In genomic region chr15:77508541-77509505, GRCh38 we compare ENCODE assay signal across 11 cellular contexts.
DNase-seq lines count a peak whose midpoint lies in the region; ATAC-seq, FAIRE-seq and TF ChIP-seq lines count a peak whose summit lies in the region.
"Had no signal": no experiment of that assay in that cellular context is flagged by ENCODE, and none has a peak within 500 bp of the region (broad histone marks: within the 10 kb centered on the region; RNA-seq: fewer than 3 reads in every experiment).

No MANE protein-coding gene starts in this region.

- intact Hi-C loops in pancreas (cut with DNase I): no loop called here

- peak in 2 of 4 donors; percentile 8 to 26 for ATAC-seq in pancreas
- no peak for ATAC-seq in HG03025 (IDR thresholded peaks at IDR 0.05; ENCODE audit: low FRiP score, unreplicated experiment)

- peaks cover 10 to 22% (median 21%) of the 10 kb centered on the region in 3 donors for H3K4me1 ChIP-seq in pancreas
- H3K4me1 ChIP-seq in endodermal cell (ENCODE audit: control insufficient read depth, insufficient read depth, low read length): no peaks in the 10 kb centered on the region
- H3K4me1 ChIP-seq in small intestine (ENCODE audit: control insufficient read depth in 2 of 2, insufficient read depth in 1 of 2, low read depth in 1 of 2, low read length in 1 of 2): peaks cover 6 to 9% of the 10 kb centered on the region in 2 donors

- H3K4me3 Mint-ChIP-seq in endodermal cell: no peak overlapping the region
- H3K4me3 Mint-ChIP-seq: CD8-positive, alpha-beta memory T cell; natural killer cell treated with Interleukin-12 subunit alpha and Interleukin-12 subunit beta and Interleukin-15 and Interleukin-18, amount 100 ng/mL, for 72 hours had no signal

- H3K27me3 ChIP-seq in pancreas (no peaks in the 10 kb centered on the region), endodermal cell (ENCODE audit: control insufficient read depth, insufficient read depth, low read length, poor library complexity, severe bottlenecking) (no peaks in the 10 kb centered on the region), small intestine (ENCODE audit: control insufficient read depth in 2 of 2, insufficient read depth in 2 of 2, low read length in 2 of 2) (no peaks in the 10 kb centered on the region)

- 58 to 59% methylated on average over 8 of the region's 8 CpGs for WGBS in pancreas, 2 donors
- WGBS in endodermal cell (ENCODE audit: insufficient coverage in 1 of 2, insufficient read length in 1 of 2), 2 experiments: 94 to 98% methylated on average over 7 to 8 of the region's 8 CpGs
- 67 to 78% (median 77%) methylated on average over 8 of the region's 8 CpGs for WGBS in small intestine, 3 donors

- H3K4me1 Mint-ChIP-seq in endodermal cell: peaks cover 10% of the 10 kb centered on the region

- H3K27ac Mint-ChIP-seq in endodermal cell: no peak overlapping the region

- H3K4me3 ChIP-seq in fibroblast of the aortic adventitia (ENCODE audit: low read depth, low read length) (no peak overlapping the region), pancreas (no peak overlapping the region), endodermal cell (ENCODE audit: low read length) (no peak overlapping the region), small intestine (ENCODE audit: low read depth in 1 of 2, low read length in 2 of 2) (no peak overlapping the region)

- H3K36me3 ChIP-seq in pancreas (no peaks in the 10 kb centered on the region), endodermal cell (ENCODE audit: control insufficient read depth, insufficient read depth, low read length) (no peaks in the 10 kb centered on the region), small intestine (ENCODE audit: control insufficient read depth in 2 of 2, insufficient read depth in 2 of 2, low read length in 2 of 2) (no peaks in the 10 kb centered on the region)

- no peak overlapping the region for H3K9ac ChIP-seq in endodermal cell (ENCODE audit: extremely low read depth, low read length, poor library complexity, severe bottlenecking)

- POLR2A ChIA-PET in RWPE1 (lab: Yijun Ruan, JAX; ENCODE audit: low non-redundant PET): interaction anchor here (0.7 kb wide), 1 partner anchor 114 kb away, joined by 7 read pairs; no protein-coding TSS in a partner anchor

- no peak for TF ChIP-seq CTCF in RWPE1 (conservative IDR thresholded peaks at IDR 0.05; ENCODE audit: low read depth)
- no peak for TF ChIP-seq CTCF in fibroblast of the aortic adventitia (IDR thresholded peaks at IDR 0.05; ENCODE audit: insufficient read depth, low read length)
- TF ChIP-seq CTCF in pancreas (IDR thresholded peaks at IDR 0.05): no peak
- TF ChIP-seq CTCF in endodermal cell (conservative IDR thresholded peaks at IDR 0.05): no peak

- H3K27ac ChIP-seq in RWPE1: peak overlapping the region; percentile 84
- H3K27ac ChIP-seq in pancreas: peak overlapping the region; percentile 61 to 90 (median 82)
- H3K27ac ChIP-seq in endodermal cell (ENCODE audit: low read depth, low read length): no peak overlapping the region
- H3K27ac ChIP-seq in small intestine (ENCODE audit: low read depth in 1 of 2, low read length in 1 of 2): peak overlapping the region in 1 of 2 donors; percentile 86

- H3K9me3 ChIP-seq in pancreas (no peaks in the 10 kb centered on the region), endodermal cell (ENCODE audit: control insufficient read depth, low read length) (no peaks in the 10 kb centered on the region), small intestine (ENCODE audit: control insufficient read depth, low read depth) (no peaks in the 10 kb centered on the region)

- H3K27me3 Mint-ChIP-seq in endodermal cell (ENCODE audit: insufficient read depth): no peaks in the 10 kb centered on the region
- H3K27me3 Mint-ChIP-seq: natural killer cell treated with Interleukin-12 subunit alpha and Interleukin-12 subunit beta and Interleukin-15 and Interleukin-18, amount 100 ng/mL, for 72 hours had no signal

- no peaks in the 10 kb centered on the region for H3K9me3 Mint-ChIP-seq in endodermal cell
- H3K9me3 Mint-ChIP-seq: natural killer cell treated with Interleukin-12 subunit alpha and Interleukin-12 subunit beta and Interleukin-15 and Interleukin-18, amount 100 ng/mL, for 72 hours had no signal

- peak; percentile 15 for DNase-seq in CD1c-positive myeloid dendritic cell (ENCODE audit: extremely low spot score)
- DNase-seq in RWPE1 (ENCODE audit: low spot score): no peak
- DNase-seq in fibroblast of the aortic adventitia (ENCODE audit: low read depth): peak; percentile 91
- peak in 4 of 6 donors; percentile 24 to 71 (median 59) for DNase-seq in pancreas
- DNase-seq in endodermal cell: no peak
- DNase-seq in ecto neural progenitor cell (ENCODE audit: low spot score): no peak
- no peak for DNase-seq in small intestine
- DNase-seq: activated T-cell treated with anti-CD3 and anti-CD28 coated beads, Interleukin-2, amount 50 U/mL, for 48 hours; CD8-positive, alpha-beta memory T cell had no signal

- H3K36me3 Mint-ChIP-seq in endodermal cell (ENCODE audit: low read depth): no peaks in the 10 kb centered on the region
- H3K36me3 Mint-ChIP-seq: natural killer cell treated with Interleukin-12 subunit alpha and Interleukin-12 subunit beta and Interleukin-15 and Interleukin-18, amount 100 ng/mL, for 72 hours had no signal

- FAIRE-seq in pancreas (lab: Jason Lieb, UNC): no peak
- FAIRE-seq in small intestine (lab: Jason Lieb, UNC): no peak

- CTCF ChIA-PET in RWPE1 (lab: Yijun Ruan, JAX): interaction anchor here (0.6 to 1.0 kb wide), 3 partner anchors 34 to 390 kb away, joined by 3 to 5 read pairs (median 4); no protein-coding TSS in a partner anchor

Comparison
In these comparisons a context has a peak if more than half of its experiments do, and no peak if none do; other contexts are left out.
1. DNase-seq: peak in CD1c-positive myeloid dendritic cell (single experiment), fibroblast of the aortic adventitia (single experiment) and pancreas (4 of 6); none in RWPE1 (single experiment), endodermal cell (single experiment), ecto neural progenitor cell (single experiment) and small intestine (single experiment).